In genomic region chr6:26232950-26233607, GRCh38 we compare ENCODE assay signal across 8 cellular contexts.
DNase-seq lines count a peak whose midpoint lies in the region; ATAC-seq and TF ChIP-seq lines count a peak whose summit lies in the region.

No MANE protein-coding gene starts in this region.

- intact Hi-C loops in Calu3 (cut with micrococcal nuclease; ENCODE audit: unreplicated experiment) (no loop called here), colonic mucosa (cut with DNase I) (no loop called here), aorta (cut with DNase I) (no loop called here)

- H3K9me3 Mint-ChIP-seq in Calu3 (ENCODE audit: low read depth, unreplicated experiment) (no peaks in the 10 kb centered on the region), T-cell (no peaks in the 10 kb centered on the region), naive B cell (peaks cover 0 to 10% (median 2%) of the 10 kb centered on the region in 7 donors)

- H3K36me3 Mint-ChIP-seq in Calu3 (ENCODE audit: insufficient read depth, unreplicated experiment) (peaks cover 31% of the 10 kb centered on the region), T-cell (no peaks in the 10 kb centered on the region), naive B cell (no peaks in the 10 kb centered on the region)

- H3K9me3 ChIP-seq in colonic mucosa (no peaks in the 10 kb centered on the region), aorta (ENCODE audit: control insufficient read depth, low read length) (no peaks in the 10 kb centered on the region)

- CTCF ChIA-PET in Calu3 (lab: Charles Lee) (interaction anchor here (0.5 to 3.3 kb wide), 5 partner anchors 9 to 45 kb away, joined by 3 to 25 read pairs (median 3); a partner anchor contains a TSS), T-cell (lab: Charles Lee) (interaction anchor here (0.6 to 5.6 kb wide), 7 partner anchors 10 to 362 kb away, joined by 3 to 46 read pairs (median 9); a partner anchor contains a TSS)

- H3K4me1 Mint-ChIP-seq in Calu3 (ENCODE audit: low read depth, unreplicated experiment), result peaks cover 31% of the 10 kb centered on the region
- peaks cover 35 to 39% (median 39%) of the 10 kb centered on the region in 3 donors for H3K4me1 Mint-ChIP-seq in T-cell
- H3K4me1 Mint-ChIP-seq in naive B cell, result peaks cover 9 to 25% (median 16%) of the 10 kb centered on the region in 3 donors

- 2 to 9% methylated on average over 31 of the region's 31 CpGs for WGBS in aorta, 2 donors

- H3K27ac Mint-ChIP-seq in Calu3 (ENCODE audit: unreplicated experiment), result peak overlapping the region; percentile 81
- H3K27ac Mint-ChIP-seq in T-cell, result peak overlapping the region; percentile 96 to 100
- H3K27ac Mint-ChIP-seq in naive B cell, result peak overlapping the region; percentile 92 to 99 (median 96)

- no peaks in the 10 kb centered on the region for H3K36me3 ChIP-seq in colonic mucosa
- H3K36me3 ChIP-seq in aorta (ENCODE audit: control insufficient read depth in 1 of 2, insufficient read depth in 2 of 2, low read length in 1 of 2), result no peaks in the 10 kb centered on the region

- DNase-seq in Calu3 (peak; percentile 44), HFF-Myc (ENCODE audit: extremely low read depth, low read depth) (no peak), T-cell (peak in 15 of 34 experiments; percentile 19 to 47 (median 29)), colonic mucosa (no peak), naive B cell (no peak), aorta (no peak), superior temporal gyrus (ENCODE audit: extremely low spot score) (no peak), GM13976 (ENCODE audit: low spot score) (no peak)

- H3K4me3 ChIP-seq in HFF-Myc (replicated peaks; ENCODE audit: low read depth, low read length), result peak overlapping the region; percentile 61
- H3K4me3 ChIP-seq in colonic mucosa, result peak overlapping the region; percentile 61
- H3K4me3 ChIP-seq in aorta (ENCODE audit: low read length in 2 of 2), result peak overlapping the region; percentile 24 to 87

- H3K27me3 ChIP-seq in colonic mucosa (no peaks in the 10 kb centered on the region), aorta (ENCODE audit: control insufficient read depth in 1 of 2, insufficient read depth in 2 of 2, low read length in 1 of 2) (no peaks in the 10 kb centered on the region)

- peak overlapping the region in 1 of 2 donors; percentile 94 for H3K9ac ChIP-seq in colonic mucosa (ENCODE audit: low read depth in 2 of 2, low read length in 2 of 2)

- in situ Hi-C loops in GM13976 (cut with MboI; ENCODE audit: low sequenced_read_pairs, unreplicated experiment), result no loop called here

- H3K27me3 Mint-ChIP-seq in Calu3 (ENCODE audit: unreplicated experiment) (no peaks in the 10 kb centered on the region), T-cell (no peaks in the 10 kb centered on the region), naive B cell (no peaks in the 10 kb centered on the region)

- BruUV-seq in Calu3 (replicated peaks; lab: Mats Ljungman, UMichigan), result no TSS peak

- POLR2A ChIA-PET in T-cell (lab: Charles Lee), result interaction anchor here (0.6 to 6.9 kb wide), 23 partner anchors 8 to 1660 kb away, joined by 3 to 199 read pairs (median 8); a partner anchor contains a TSS

- H3K4me1 ChIP-seq in colonic mucosa (no peaks in the 10 kb centered on the region), aorta (ENCODE audit: control insufficient read depth in 1 of 2, insufficient read depth in 2 of 2, low read length in 2 of 2) (peaks cover 0 to 2% of the 10 kb centered on the region in 2 donors)

- TF ChIP-seq CTCF in Calu3 (IDR thresholded peaks at IDR 0.05; ENCODE audit: unreplicated experiment) (no peak), HFF-Myc (IDR thresholded peaks at IDR 0.05; ENCODE audit: low read depth, low read length, missing control alignments) (no peak), colonic mucosa (IDR thresholded peaks at IDR 0.05) (no peak), GM13976 (IDR thresholded peaks at IDR 0.05; ENCODE audit: borderline replicate concordance, control extremely low read depth, extremely low read depth, insufficient read depth, missing control alignments) (no peak)

- H3K27ac ChIP-seq in colonic mucosa (peak overlapping the region; percentile 89), aorta (ENCODE audit: low read depth in 1 of 2, low read length in 2 of 2) (peak overlapping the region in 1 of 2 donors; percentile 32)

- ATAC-seq in T-cell (replicated peaks in 1 of 4), result peak; percentile 24 to 36 (median 26)
- ATAC-seq in naive B cell (ENCODE audit: low read depth in 2 of 2), result peak in 1 of 2 donors; percentile 0
- peak; percentile 27 for ATAC-seq in aorta (ENCODE audit: low FRiP score)

- peak overlapping the region; percentile 66 for H3K4me3 Mint-ChIP-seq in Calu3 (ENCODE audit: low read depth, unreplicated experiment)
- H3K4me3 Mint-ChIP-seq in T-cell, result peak overlapping the region; percentile 87 to 96 (median 88)
- H3K4me3 Mint-ChIP-seq in naive B cell, result peak overlapping the region; percentile 91 to 100 (median 98)
